14 cellular contexts compared by ENCODE assay signal in genomic region chr6:45609141-45609638, GRCh38.
DNase-seq lines count a peak whose midpoint lies in the region; ATAC-seq, FAIRE-seq and TF ChIP-seq lines count a peak whose summit lies in the region.
"Had no signal": no experiment of that assay in that cellular context is flagged by ENCODE, and none has a peak within 500 bp of the region (broad histone marks: within the 10 kb centered on the region; RNA-seq: fewer than 3 reads in every experiment).

No MANE protein-coding gene starts in this region.

- peak; percentile 87 for FAIRE-seq in RCC 7860 (lab: Jason Lieb, UNC)

- H3K9me3 ChIP-seq in tibial nerve, result no peaks in the 10 kb centered on the region
- H3K9me3 ChIP-seq: HAP-1 had no signal

- H3K27me3 ChIP-seq in tibial nerve, result no peaks in the 10 kb centered on the region
- H3K27me3 ChIP-seq: dorsolateral prefrontal cortex had no signal

- no peak overlapping the region for H3K4me3 Mint-ChIP-seq in activated CD8-positive, alpha-beta memory T cell treated with anti-CD3 and anti-CD28 coated beads, Interleukin-2, amount 10 ng/mL, durations not matched to agents 7 days and 5 days
- H3K4me3 Mint-ChIP-seq: activated naive CD4-positive, alpha-beta T cell treated with anti-CD3 and anti-CD28 coated beads, Interleukin-2, amount 10 ng/mL, durations not matched to agents 7 days and 5 days; naive thymus-derived CD4-positive, alpha-beta T cell had no signal

- no peak overlapping the region for H3K27ac ChIP-seq in tibial nerve
- H3K27ac ChIP-seq: dorsolateral prefrontal cortex had no signal

- peaks cover 9% of the 10 kb centered on the region for H3K36me3 Mint-ChIP-seq in activated CD8-positive, alpha-beta memory T cell treated with anti-CD3 and anti-CD28 coated beads, Interleukin-2, amount 10 ng/mL, durations not matched to agents 7 days and 5 days

- H3K4me1 Mint-ChIP-seq in activated CD8-positive, alpha-beta memory T cell treated with anti-CD3 and anti-CD28 coated beads, Interleukin-2, amount 10 ng/mL, durations not matched to agents 7 days and 5 days, result peaks cover 27% of the 10 kb centered on the region

- no peak for TF ChIP-seq CTCF in tibial nerve (IDR thresholded peaks at IDR 0.05)

- no peaks in the 10 kb centered on the region for H3K27me3 Mint-ChIP-seq in activated CD8-positive, alpha-beta memory T cell treated with anti-CD3 and anti-CD28 coated beads, Interleukin-2, amount 10 ng/mL, durations not matched to agents 7 days and 5 days
- H3K27me3 Mint-ChIP-seq: naive thymus-derived CD4-positive, alpha-beta T cell had no signal

- no peak for DNase-seq in activated CD8-positive, alpha-beta memory T cell treated with anti-CD3 and anti-CD28 coated beads, Interleukin-2, amount 10 ng/mL, durations not matched to agents 7 days and 5 days
- no peak for DNase-seq in activated CD8-positive, alpha-beta memory T cell treated with anti-CD3 and anti-CD28 coated beads for 24 hours
- DNase-seq in RCC 7860 (ENCODE audit: low spot score) (peak; percentile 96), fibroblast of peridontal ligament (ENCODE audit: extremely low read depth) (peak; percentile 42), tibial nerve (ENCODE audit: low spot score in 2 of 2) (peak; percentile 21 to 55), NCI-H748 treated with DMSO at 0.1 percent for 48 hours (lab: John Stamatoyannopoulos, UW) (no peak), NCI-H2081 (lab: John Stamatoyannopoulos, UW) (no peak)
- DNase-seq: activated naive CD4-positive, alpha-beta T cell treated with anti-CD3 and anti-CD28 coated beads, Interleukin-2, amount 10 ng/mL, durations not matched to agents 7 days and 5 days; dorsolateral prefrontal cortex; Kasumi-1; naive thymus-derived CD4-positive, alpha-beta T cell; Right ventricle myocardium superior had no signal

- peaks cover 6% of the 10 kb centered on the region for H3K9me3 Mint-ChIP-seq in activated CD8-positive, alpha-beta memory T cell treated with anti-CD3 and anti-CD28 coated beads, Interleukin-2, amount 10 ng/mL, durations not matched to agents 7 days and 5 days (ENCODE audit: low read depth)

- H3K4me3 ChIP-seq in tibial nerve, result no peak overlapping the region
- H3K4me3 ChIP-seq: dorsolateral prefrontal cortex, HAP-1 had no signal

- H3K27ac Mint-ChIP-seq in activated CD8-positive, alpha-beta memory T cell treated with anti-CD3 and anti-CD28 coated beads, Interleukin-2, amount 10 ng/mL, durations not matched to agents 7 days and 5 days, result peak overlapping the region; percentile 53
- H3K27ac Mint-ChIP-seq: activated naive CD4-positive, alpha-beta T cell treated with anti-CD3 and anti-CD28 coated beads, Interleukin-2, amount 10 ng/mL, durations not matched to agents 7 days and 5 days had no signal

- H3K4me1 ChIP-seq in tibial nerve, result peaks cover 0 to 13% (median 4%) of the 10 kb centered on the region in 4 donors
- H3K4me1 ChIP-seq: HAP-1 had no signal

- peak in 1 of 2 donors; percentile 54 for TF ChIP-seq EP300 in tibial nerve (IDR thresholded peaks at IDR 0.05)

- no peak for ATAC-seq in activated CD8-positive, alpha-beta memory T cell treated with anti-CD3 and anti-CD28 coated beads, Interleukin-2, amount 10 ng/mL, durations not matched to agents 7 days and 5 days
- no peak for ATAC-seq in HG03571 (IDR thresholded peaks at IDR 0.05; ENCODE audit: unreplicated experiment)
- ATAC-seq: naive thymus-derived CD4-positive, alpha-beta T cell had no signal

- no peaks in the 10 kb centered on the region for H3K36me3 ChIP-seq in tibial nerve
- H3K36me3 ChIP-seq: HAP-1 had no signal

- WGBS in tibial nerve, 2 donors, result 89 to 90% methylated on average over 5 to 6 of the region's 6 CpGs

- no peak for TF ChIP-seq POLR2A in tibial nerve (IDR thresholded peaks at IDR 0.05)

- CTCF ChIA-PET in activated CD8-positive, alpha-beta memory T cell treated with anti-CD3 and anti-CD28 coated beads, Interleukin-2, amount 10 ng/mL, durations not matched to agents 7 days and 5 days (lab: Charles Lee), result interaction anchor here (1.3 kb wide), 1 partner anchor 15 kb away, joined by 3 read pairs; no protein-coding TSS in a partner anchor

Comparison
In these comparisons a context has a peak if more than half of its experiments do, and no peak if none do; other contexts are left out.
1. DNase-seq: peak in RCC 7860 (single experiment), fibroblast of peridontal ligament (single experiment) and tibial nerve (2 of 2); none in activated CD8-positive, alpha-beta memory T cell treated with anti-CD3 and anti-CD28 coated beads, Interleukin-2, amount 10 ng/mL, durations not matched to agents 7 days and 5 days (single experiment), activated CD8-positive, alpha-beta memory T cell treated with anti-CD3 and anti-CD28 coated beads for 24 hours (single experiment), NCI-H748 treated with DMSO at 0.1 percent for 48 hours (single experiment) and NCI-H2081 (0 of 2).